16 cellular contexts compared by ENCODE assay signal in the genomic region with DNA sequence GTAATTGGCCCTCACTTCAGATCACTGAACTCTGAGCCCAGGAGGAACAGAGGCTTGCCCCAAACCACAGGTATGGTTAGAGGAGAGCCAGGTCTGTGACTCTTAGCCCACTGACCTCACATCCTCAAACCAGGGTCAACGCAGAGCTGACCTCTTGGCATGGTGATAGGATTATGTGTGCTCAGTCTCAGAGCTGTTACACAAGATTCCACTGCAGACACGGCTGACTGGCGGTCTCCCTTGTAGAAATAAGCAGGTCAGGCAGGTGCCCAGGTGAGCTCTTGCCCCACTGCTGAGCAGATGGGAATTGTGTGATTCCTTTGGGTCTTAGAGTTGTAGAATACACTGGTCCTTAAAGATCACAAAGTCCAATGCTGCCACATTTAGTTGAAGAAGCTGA.
DNase-seq lines count a peak whose midpoint lies in the region; TF ChIP-seq lines count a peak whose summit lies in the region.
"Had no signal": no experiment of that assay in that cellular context is flagged by ENCODE, and none has a peak within 500 bp of the region (broad histone marks: within the 10 kb centered on the region; RNA-seq: fewer than 3 reads in every experiment).

No MANE protein-coding gene starts in this region.

- no peaks in the 10 kb centered on the region for H3K27me3 ChIP-seq in right atrium auricular region
- H3K27me3 ChIP-seq in H7 (ENCODE audit: control insufficient read depth, insufficient read depth, low read length): no peaks in the 10 kb centered on the region
- H3K27me3 ChIP-seq: BLaER1 had no signal

- H3K36me3 ChIP-seq in right atrium auricular region (no peaks in the 10 kb centered on the region), H7 (replicated peaks; ENCODE audit: control insufficient read depth, insufficient read depth, low read length) (no peaks in the 10 kb centered on the region)
- H3K36me3 ChIP-seq: BLaER1 had no signal

- H3K4me3 ChIP-seq in right atrium auricular region: no peak overlapping the region
- H3K4me3 ChIP-seq in H7 (ENCODE audit: insufficient read depth, low read depth, low read length): no peak overlapping the region
- H3K4me3 ChIP-seq: BLaER1, GM23338 had no signal

- no peaks in the 10 kb centered on the region for H3K9me3 ChIP-seq in right atrium auricular region
- H3K9me3 ChIP-seq: BLaER1 had no signal

- peak; percentile 55 for DNase-seq in cardiac septum (ENCODE audit: low spot score)
- DNase-seq in right atrium auricular region (ENCODE audit: low spot score): no peak
- peak; percentile 36 for DNase-seq in islet precursor cell
- peak; percentile 48 for DNase-seq in posterior vena cava (ENCODE audit: low spot score)
- no peak for DNase-seq in hippocampal formation (lab: John Stamatoyannopoulos, UW)
- DNase-seq in SKM-1 (lab: John Stamatoyannopoulos, UW; ENCODE audit: unreplicated experiment): no peak
- DNase-seq in H7: no peak
- no peak for DNase-seq in MV-4-11 (lab: John Stamatoyannopoulos, UW)
- DNase-seq: 8988T; AML-193; Calu3; CD4-positive, CD25-positive, alpha-beta regulatory T cell; DMS79; H9 had no signal

- intact Hi-C loops in cardiac septum (cut with DNase I): no loop called here
- intact Hi-C loops in posterior vena cava (cut with DNase I): loop anchor here in 1 of 2 donors (5.0 kb wide), 1 partner anchor 987 kb away; no protein-coding TSS in a partner anchor

- H3K27ac ChIP-seq in right atrium auricular region: no peak overlapping the region
- H3K27ac ChIP-seq: BLaER1 had no signal

- no peaks in the 10 kb centered on the region for H3K4me1 ChIP-seq in right atrium auricular region
- H3K4me1 ChIP-seq: BLaER1 had no signal

- TF ChIP-seq CTCF in right atrium auricular region (IDR thresholded peaks at IDR 0.05): no peak

Comparison
In these comparisons a context has a peak if more than half of its experiments do, and no peak if none do; other contexts are left out.
1. DNase-seq: peak in cardiac septum (single experiment), islet precursor cell (single experiment) and posterior vena cava (single experiment); none in right atrium auricular region (single experiment), hippocampal formation (0 of 2), SKM-1 (single experiment), H7 (single experiment) and MV-4-11 (single experiment).